15 cellular contexts compared by ENCODE assay signal in genomic region chr5:14386882-14387575, GRCh38.
"Had no signal": no experiment of that assay in that cellular context is flagged by ENCODE, and none has a peak within 500 bp of the region (broad histone marks: within the 10 kb centered on the region; RNA-seq: fewer than 3 reads in every experiment).

No MANE protein-coding gene starts in this region.

- ATAC-seq: activated CD4-positive, alpha-beta T cell treated with anti-CD3 and anti-CD28 coated beads for 36 hours; activated CD8-positive, alpha-beta T cell treated with anti-CD3 and anti-CD28 coated beads for 36 hours; activated naive CD8-positive, alpha-beta T cell treated with anti-CD3 and anti-CD28 coated beads, Interleukin-2, amount 50 U/mL, for 24 hours; foreskin keratinocyte; psoas muscle; right lobe of liver had no signal

- H3K27ac Mint-ChIP-seq: activated CD4-positive, alpha-beta T cell treated with anti-CD3 and anti-CD28 coated beads for 36 hours; activated CD8-positive, alpha-beta T cell treated with anti-CD3 and anti-CD28 coated beads for 36 hours; activated naive CD8-positive, alpha-beta T cell treated with anti-CD3 and anti-CD28 coated beads, Interleukin-2, amount 50 U/mL, for 24 hours; activated T-helper 1 cell treated with anti-CD3 and anti-CD28 coated beads, Interleukin-12 subunit alpha, Interleukin-12 subunit beta, Interleukin-2, Interleukin-4 antibody, amounts not matched to agents 30 ng/mL and 10 ng/mL and 1 ng/mL, durations not matched to agents 14 hours and 24 hours and 36 hours; type B pancreatic cell had no signal

- DNase-seq: activated CD4-positive, alpha-beta T cell treated with anti-CD3 and anti-CD28 coated beads for 36 hours; activated CD8-positive, alpha-beta memory T cell treated with anti-CD3 and anti-CD28 coated beads, Interleukin-2, amount 50 U/mL, for 4 hours; activated CD8-positive, alpha-beta T cell treated with anti-CD3 and anti-CD28 coated beads for 36 hours; activated naive CD4-positive, alpha-beta T cell treated with Interleukin-2 at 50 U/mL for 16 hours; activated naive CD8-positive, alpha-beta T cell treated with anti-CD3 and anti-CD28 coated beads, Interleukin-2, amount 50 U/mL, for 24 hours; effector CD4-positive, alpha-beta T cell; foreskin keratinocyte; psoas muscle; right lobe of liver; stimulated activated CD4-positive, alpha-beta T cell treated with anti-CD3 and anti-CD28 coated beads, Interleukin-2, amount 100 ng/mL, for 48 hours; stimulated activated naive CD4-positive, alpha-beta T cell treated with Interleukin-2 at 50 U/mL for 16 hours had no signal

- H3K27me3 Mint-ChIP-seq: activated CD8-positive, alpha-beta T cell treated with anti-CD3 and anti-CD28 coated beads for 36 hours; activated naive CD8-positive, alpha-beta T cell treated with anti-CD3 and anti-CD28 coated beads, Interleukin-2, amount 50 U/mL, for 24 hours; type B pancreatic cell had no signal

- H3K27ac ChIP-seq: ascending aorta, cardiac muscle cell, foreskin keratinocyte, psoas muscle, right lobe of liver had no signal

- H3K9me3 Mint-ChIP-seq: activated CD8-positive, alpha-beta T cell treated with anti-CD3 and anti-CD28 coated beads for 36 hours; activated naive CD8-positive, alpha-beta T cell treated with anti-CD3 and anti-CD28 coated beads, Interleukin-2, amount 50 U/mL, for 24 hours; activated T-helper 1 cell treated with anti-CD3 and anti-CD28 coated beads, Interleukin-12 subunit alpha, Interleukin-12 subunit beta, Interleukin-2, Interleukin-4 antibody, amounts not matched to agents 30 ng/mL and 10 ng/mL and 1 ng/mL, durations not matched to agents 14 hours and 24 hours and 36 hours; type B pancreatic cell had no signal

- H3K9me3 ChIP-seq: ascending aorta, psoas muscle, right lobe of liver had no signal

- H3K4me3 ChIP-seq: ascending aorta, cardiac muscle cell, psoas muscle, right lobe of liver had no signal

- H3K27me3 ChIP-seq: ascending aorta, cardiac muscle cell, foreskin keratinocyte, right lobe of liver had no signal

- H3K4me3 Mint-ChIP-seq: activated CD4-positive, alpha-beta T cell treated with anti-CD3 and anti-CD28 coated beads for 36 hours; activated CD8-positive, alpha-beta T cell treated with anti-CD3 and anti-CD28 coated beads for 36 hours; activated naive CD8-positive, alpha-beta T cell treated with anti-CD3 and anti-CD28 coated beads, Interleukin-2, amount 50 U/mL, for 24 hours; activated T-helper 1 cell treated with anti-CD3 and anti-CD28 coated beads, Interleukin-12 subunit alpha, Interleukin-12 subunit beta, Interleukin-2, Interleukin-4 antibody, amounts not matched to agents 30 ng/mL and 10 ng/mL and 1 ng/mL, durations not matched to agents 14 hours and 24 hours and 36 hours; type B pancreatic cell had no signal

- H3K4me1 Mint-ChIP-seq: activated CD4-positive, alpha-beta T cell treated with anti-CD3 and anti-CD28 coated beads for 36 hours had no signal

- H3K4me1 ChIP-seq: ascending aorta, foreskin keratinocyte, psoas muscle, right lobe of liver had no signal
